In the genomic region with DNA sequence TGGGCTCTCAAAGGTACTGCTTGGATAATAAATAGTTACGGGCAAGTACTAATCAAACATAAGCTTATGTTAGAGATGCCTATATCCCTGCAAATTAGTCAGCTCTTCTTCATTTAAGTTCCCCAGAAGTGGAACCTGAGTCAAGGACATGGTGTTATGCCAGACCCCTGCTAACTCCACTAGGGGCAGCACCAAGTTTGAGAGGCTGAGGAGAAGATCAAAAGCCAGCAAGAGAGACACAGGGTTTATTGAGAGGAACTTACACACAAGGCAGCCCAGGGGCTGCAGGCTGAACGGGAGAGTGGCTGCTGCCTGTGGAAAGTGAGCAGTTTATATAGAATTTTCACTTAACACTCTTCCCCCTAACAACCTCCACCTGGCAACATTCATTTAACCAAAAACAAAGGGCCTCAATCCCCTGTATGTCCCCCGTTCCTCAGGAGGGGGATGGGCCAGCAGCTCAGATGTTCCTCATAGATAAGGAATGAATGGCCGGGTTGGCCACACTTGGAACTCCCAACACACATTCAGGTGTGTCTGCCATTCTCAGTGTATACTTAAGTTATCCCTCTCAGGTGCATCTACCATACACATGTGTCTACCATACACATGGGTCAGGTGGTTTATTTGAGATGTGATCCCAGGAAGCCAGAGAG, we compare ENCODE assay signal across 8 cellular contexts.
DNase-seq lines count a peak whose midpoint lies in the region; ATAC-seq and TF ChIP-seq lines count a peak whose summit lies in the region.

No MANE protein-coding gene starts in this region.

- intact Hi-C loops in mucosa of descending colon (cut with DNase I, micrococcal nuclease) (no loop called here), body of pancreas (cut with DNase I) (no loop called here)

- H3K4me3 ChIP-seq in adipocyte (ENCODE audit: low read length): peak overlapping the region; percentile 69
- no peak overlapping the region for H3K4me3 ChIP-seq in mucosa of descending colon
- no peak overlapping the region for H3K4me3 ChIP-seq in body of pancreas

- H3K9me3 ChIP-seq in adipocyte (ENCODE audit: control insufficient read depth, low read length) (no peaks in the 10 kb centered on the region), mucosa of descending colon (no peaks in the 10 kb centered on the region), body of pancreas (no peaks in the 10 kb centered on the region)

- H3K27me3 ChIP-seq in adipocyte (replicated peaks; ENCODE audit: control insufficient read depth, insufficient read depth, low read length): no peaks in the 10 kb centered on the region
- H3K27me3 ChIP-seq in body of pancreas: no peaks in the 10 kb centered on the region

- H3K4me1 ChIP-seq in adipocyte (ENCODE audit: control insufficient read depth, insufficient read depth, low read length): peaks cover 32% of the 10 kb centered on the region
- H3K4me1 ChIP-seq in mucosa of descending colon (ENCODE audit: low read depth): no peaks in the 10 kb centered on the region
- no peaks in the 10 kb centered on the region for H3K4me1 ChIP-seq in body of pancreas

- DNase-seq in ELF-1 (ENCODE audit: low read depth, low spot score) (peak; percentile 61), adipocyte (ENCODE audit: low read depth) (peak; percentile 69), mucosa of descending colon (no peak), HuH-7.5 (ENCODE audit: low spot score) (no peak), body of pancreas (no peak)
- no peak for DNase-seq in effector CD8-positive, alpha-beta T cell (lab: John Stamatoyannopoulos, UW)

- ATAC-seq in HG02798 (IDR thresholded peaks at IDR 0.05; ENCODE audit: poor library complexity, unreplicated experiment): peak; percentile 68
- peak; percentile 27 for ATAC-seq in mucosa of descending colon
- ATAC-seq in body of pancreas: no peak
- ATAC-seq in GM21367 (IDR thresholded peaks at IDR 0.05; ENCODE audit: unreplicated experiment): no peak

- no peak for TF ChIP-seq CTCF in mucosa of descending colon (IDR thresholded peaks at IDR 0.05)
- no peak for TF ChIP-seq CTCF in body of pancreas (IDR thresholded peaks at IDR 0.05)

- WGBS in body of pancreas, 2 donors: 43 to 69% methylated on average over 4 of the region's 4 CpGs

- no peak for TF ChIP-seq POLR2A in body of pancreas (IDR thresholded peaks at IDR 0.05)

- no peak overlapping the region for H3K27ac ChIP-seq in body of pancreas

- peak overlapping the region; percentile 79 for H3K9ac ChIP-seq in adipocyte (ENCODE audit: low read length)

- no peaks in the 10 kb centered on the region for H3K36me3 ChIP-seq in adipocyte (ENCODE audit: control insufficient read depth, insufficient read depth, low read length, severe bottlenecking)
- H3K36me3 ChIP-seq in mucosa of descending colon (ENCODE audit: low read depth): no peaks in the 10 kb centered on the region
- H3K36me3 ChIP-seq in body of pancreas (replicated peaks in 1 of 2; ENCODE audit: insufficient read depth in 1 of 2, low read depth in 2 of 2): no peaks in the 10 kb centered on the region

Comparison
In these comparisons a context has a peak if more than half of its experiments do, and no peak if none do; other contexts are left out.
1. DNase-seq: peak in ELF-1 (single experiment) and adipocyte (single experiment); none in mucosa of descending colon (0 of 3), HuH-7.5 (single experiment), body of pancreas (0 of 4) and effector CD8-positive, alpha-beta T cell (single experiment).
2. ATAC-seq: peak in HG02798 (single experiment) and mucosa of descending colon (single experiment); none in body of pancreas (single experiment) and GM21367 (single experiment).